ENCODE assay signal across 10 cellular contexts in genomic region chr2:118310878-118311442, GRCh38.
A peak's percentile ranks its signal among the peaks of the same experiment; 100 is the strongest.
DNase-seq lines count a peak whose midpoint lies in the region; ATAC-seq and TF ChIP-seq lines count a peak whose summit lies in the region.
"Had no signal": no experiment of that assay in that cellular context is flagged by ENCODE, and none has a peak within 500 bp of the region (broad histone marks: within the 10 kb centered on the region; RNA-seq: fewer than 3 reads in every experiment).

No MANE protein-coding gene starts in this region.

- H3K27me3 ChIP-seq in AG04450 (ENCODE audit: control insufficient read depth, insufficient read depth, low read length) (peaks cover 15% of the 10 kb centered on the region), H7 (ENCODE audit: control insufficient read depth, insufficient read depth, low read length) (peaks cover 3% of the 10 kb centered on the region), dorsolateral prefrontal cortex (no peaks in the 10 kb centered on the region), WERI-Rb-1 (ENCODE audit: insufficient read depth, low read depth, severe bottlenecking) (peaks cover 73% of the 10 kb centered on the region)
- H3K27me3 ChIP-seq: cardiac muscle cell had no signal

- intact Hi-C loops in dorsolateral prefrontal cortex (cut with DNase I): no loop called here
- intact Hi-C loops in natural killer cell (cut with micrococcal nuclease): no loop called here

- peak overlapping the region; percentile 54; the same call in 1 of the 2 replicates for H3K4me3 ChIP-seq in AG04450 (ENCODE audit: low read depth, low read length)
- H3K4me3 ChIP-seq in H7 (ENCODE audit: insufficient read depth, low read depth, low read length): peak overlapping the region; percentile 60
- peak overlapping the region; percentile 47 to 87 (median 68) for H3K4me3 ChIP-seq in dorsolateral prefrontal cortex
- H3K4me3 ChIP-seq in WERI-Rb-1 (ENCODE audit: low read depth, low read length): no peak overlapping the region

- H3K27me3 Mint-ChIP-seq in natural killer cell (ENCODE audit: low read depth in 2 of 2): peaks cover 9 to 20% of the 10 kb centered on the region in 2 donors

- H3K27ac ChIP-seq in AG04450 (ENCODE audit: low read depth, low read length) (no peak overlapping the region), dorsolateral prefrontal cortex (peak overlapping the region in 8 of 59 donors; percentile 1 to 83 (median 59)), WERI-Rb-1 (no peak overlapping the region)
- H3K27ac ChIP-seq: cardiac muscle cell, pancreas had no signal

- TF ChIP-seq CTCF in AG04450 (IDR thresholded peaks at IDR 0.05; ENCODE audit: low read depth, low read length) (no peak), dorsolateral prefrontal cortex (IDR thresholded peaks at IDR 0.05 in 54 of 56, conservative IDR thresholded peaks at IDR 0.05 in 2 of 56; ENCODE audit: low read depth in 1 of 56, partially characterized antibody in 56 of 56) (no peak), natural killer cell (IDR thresholded peaks at IDR 0.05) (no peak), WERI-Rb-1 (IDR thresholded peaks at IDR 0.05; ENCODE audit: low read depth, low read length) (no peak)

- DNase-seq in AG04450 (ENCODE audit: low read depth, low spot score) (no peak), H7 (peak; percentile 77), dorsolateral prefrontal cortex (no peak), natural killer cell (no peak), WERI-Rb-1 (no peak), DMS79 treated with DMSO at 0.1 percent for 48 hours (lab: John Stamatoyannopoulos, UW) (no peak)

- POLR2A ChIA-PET in AG04450 (lab: Yijun Ruan, JAX): no interaction called here

- CTCF ChIA-PET in AG04450 (lab: Charles Lee): no interaction called here

- H3K36me3 Mint-ChIP-seq in natural killer cell: no peaks in the 10 kb centered on the region

- H3K36me3 ChIP-seq in H7 (replicated peaks; ENCODE audit: control insufficient read depth, insufficient read depth, low read length): no peaks in the 10 kb centered on the region
- H3K36me3 ChIP-seq in WERI-Rb-1: no peaks in the 10 kb centered on the region
- H3K36me3 ChIP-seq: cardiac muscle cell, pancreas had no signal

- peak overlapping the region; percentile 56 to 68 for H3K27ac Mint-ChIP-seq in natural killer cell

- H3K9me3 Mint-ChIP-seq in natural killer cell: no peaks in the 10 kb centered on the region

- peak overlapping the region; percentile 88 for H3K4me3 Mint-ChIP-seq in natural killer cell

- no peaks in the 10 kb centered on the region for H3K4me1 Mint-ChIP-seq in natural killer cell

- H3K9me3 ChIP-seq in AG04450 (ENCODE audit: control insufficient read depth, insufficient read depth, low read length): no peaks in the 10 kb centered on the region; the same call in 1 of the 2 replicates
- no peaks in the 10 kb centered on the region for H3K9me3 ChIP-seq in WERI-Rb-1 (ENCODE audit: severe bottlenecking)
- H3K9me3 ChIP-seq: pancreas had no signal

- ATAC-seq in natural killer cell (no peak), HG03139 (IDR thresholded peaks at IDR 0.05; ENCODE audit: unreplicated experiment) (no peak), GM21360 (IDR thresholded peaks at IDR 0.05; ENCODE audit: unreplicated experiment) (no peak)
